9 cellular contexts compared by ENCODE assay signal in the genomic region with DNA sequence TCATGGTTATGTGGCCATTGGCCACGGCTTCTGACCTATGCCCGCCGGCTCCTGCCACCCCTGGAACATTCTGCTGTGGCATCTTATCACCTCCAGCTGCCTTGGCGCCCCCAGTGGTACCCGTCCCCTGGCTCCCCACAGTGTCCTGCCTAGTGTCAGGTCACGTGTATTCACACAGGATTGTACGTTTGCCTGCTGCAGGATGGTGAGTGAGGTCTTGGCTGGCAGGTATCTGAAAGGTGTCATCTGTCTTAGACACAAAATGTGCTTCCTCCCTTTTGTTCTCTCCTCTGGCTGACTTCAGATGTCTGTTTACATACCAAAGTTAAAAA. TPM values are rescaled to one million over a fixed set of nuclear protein-coding genes. Genes with fewer than 3 reads are reported as not detected.
A peak's percentile ranks its signal among the peaks of the same experiment; 100 is the strongest.
DNase-seq lines count a peak whose midpoint lies in the region; ATAC-seq and TF ChIP-seq lines count a peak whose summit lies in the region.
"Had no signal": no experiment of that assay in that cellular context is flagged by ENCODE, and none has a peak within 500 bp of the region (broad histone marks: within the 10 kb centered on the region; RNA-seq: fewer than 3 reads in every experiment).

No MANE protein-coding gene starts in this region.

- H3K27ac ChIP-seq in CD4-positive, alpha-beta T cell (ENCODE audit: low read depth, low read length), result no peak overlapping the region
- H3K27ac ChIP-seq in RWPE1 (peak overlapping the region; percentile 92), neuronal stem cell (replicated peaks; ENCODE audit: low read length) (peak overlapping the region; percentile 80), neural progenitor cell (no peak overlapping the region)

- no peak for ATAC-seq in CD4-positive, alpha-beta T cell (ENCODE audit: poor library complexity)

- no peaks in the 10 kb centered on the region for H3K79me1 ChIP-seq in neuronal stem cell (ENCODE audit: low read depth, low read length)

- no peaks in the 10 kb centered on the region for H3K27me3 ChIP-seq in CD4-positive, alpha-beta T cell (ENCODE audit: control insufficient read depth, insufficient read depth, low read length)
- H3K27me3 ChIP-seq in neuronal stem cell (ENCODE audit: control insufficient read depth in 3 of 3, insufficient read depth in 3 of 3, low read depth in 1 of 3, low read length in 3 of 3), result no peaks in the 10 kb centered on the region
- no peaks in the 10 kb centered on the region for H3K27me3 ChIP-seq in neural progenitor cell

- no peak overlapping the region for H4K8ac ChIP-seq in neuronal stem cell (ENCODE audit: low read depth, low read length)

- H4K20me1 ChIP-seq in neural progenitor cell (ENCODE audit: low read depth), result no peaks in the 10 kb centered on the region

- H2AK5ac ChIP-seq in neuronal stem cell (ENCODE audit: low read depth, low read length), result no peak overlapping the region

- H3K27ac Mint-ChIP-seq in CD4-positive, alpha-beta T cell, result peak overlapping the region; percentile 81
- H3K27ac Mint-ChIP-seq in endothelial cell (ENCODE audit: unreplicated experiment) (peak overlapping the region; percentile 92), neural progenitor cell (no peak overlapping the region)

- peak overlapping the region; percentile 42 for H3K4me3 Mint-ChIP-seq in CD4-positive, alpha-beta T cell
- H3K4me3 Mint-ChIP-seq in endothelial cell (ENCODE audit: unreplicated experiment) (peak overlapping the region; percentile 77), neural progenitor cell (no peak overlapping the region)

- WGBS in neuronal stem cell (ENCODE audit: extremely low coverage in 2 of 2, insufficient read length in 2 of 2, insufficient replicate concordance in 1 of 2), 2 donors, result no CpG with 5 or more reads among the region's 7 CpGs

- no peaks in the 10 kb centered on the region for H3K9me3 Mint-ChIP-seq in CD4-positive, alpha-beta T cell
- H3K9me3 Mint-ChIP-seq in endothelial cell (ENCODE audit: unreplicated experiment) (no peaks in the 10 kb centered on the region), neural progenitor cell (peaks cover 2% of the 10 kb centered on the region)

- no peak for DNase-seq in CD4-positive, alpha-beta T cell
- DNase-seq in RWPE1 (ENCODE audit: low spot score) (no peak), endothelial cell (ENCODE audit: low spot score) (no peak), neuronal stem cell (ENCODE audit: low spot score) (no peak), dermis blood vessel endothelial cell (no peak), neural progenitor cell (ENCODE audit: low spot score) (no peak), hippocampal formation (lab: John Stamatoyannopoulos, UW) (no peak), GM13977 (ENCODE audit: low spot score) (no peak)
- DNase-seq: NCI-H526 had no signal

- no peak overlapping the region for H4K91ac ChIP-seq in neuronal stem cell (ENCODE audit: low read depth, low read length, poor library complexity)

- no peaks in the 10 kb centered on the region for H3K9me3 ChIP-seq in CD4-positive, alpha-beta T cell (ENCODE audit: control insufficient read depth, low read length)
- H3K9me3 ChIP-seq in neuronal stem cell (replicated peaks in 1 of 2; ENCODE audit: control insufficient read depth in 2 of 2, insufficient read depth in 1 of 2, low read depth in 1 of 2, low read length in 2 of 2) (peaks cover 5 to 27% of the 10 kb centered on the region in 2 donors), neural progenitor cell (ENCODE audit: low read depth) (no peaks in the 10 kb centered on the region)

- H3K4me1 Mint-ChIP-seq in CD4-positive, alpha-beta T cell (ENCODE audit: low read depth), result no peaks in the 10 kb centered on the region
- H3K4me1 Mint-ChIP-seq in endothelial cell (ENCODE audit: unreplicated experiment), result peaks cover 3% of the 10 kb centered on the region
- H3K4me1 Mint-ChIP-seq in neural progenitor cell, result no peaks in the 10 kb centered on the region

- H3K4me1 ChIP-seq in neuronal stem cell (ENCODE audit: control insufficient read depth in 2 of 2, insufficient read depth in 1 of 2, low read depth in 1 of 2, low read length in 2 of 2) (no peaks in the 10 kb centered on the region), neural progenitor cell (no peaks in the 10 kb centered on the region)

- in situ Hi-C loops in GM13977 (cut with MboI; ENCODE audit: low pct_unique_long_range_greater_than_20kb, low sequenced_read_pairs, unreplicated experiment), result no loop called here

- intact Hi-C loops in CD4-positive, alpha-beta T cell (cut with DNase I, micrococcal nuclease), result no loop called here

- no peak overlapping the region for H2BK5ac ChIP-seq in neuronal stem cell (ENCODE audit: low read length)

- no peak overlapping the region for H3K14ac ChIP-seq in neuronal stem cell (ENCODE audit: low read length)

- H3K4me2 ChIP-seq in neuronal stem cell (ENCODE audit: insufficient read depth, low read length, poor library complexity, severe bottlenecking) (no peak overlapping the region), neural progenitor cell (no peak overlapping the region)

- H3K79me2 ChIP-seq in neural progenitor cell (ENCODE audit: low read depth), result peaks cover 4% of the 10 kb centered on the region

- H3K18ac ChIP-seq in neuronal stem cell (ENCODE audit: low read length), result no peak overlapping the region

- H3K4me3 ChIP-seq in neuronal stem cell (ENCODE audit: low read length in 2 of 2), result no peak overlapping the region
- H3K4me3 ChIP-seq in neural progenitor cell, result no peak overlapping the region

- H3K23ac ChIP-seq in neuronal stem cell (ENCODE audit: low read depth, low read length, poor library complexity), result no peak overlapping the region

- H2BK15ac ChIP-seq in neuronal stem cell (ENCODE audit: low read length), result no peak overlapping the region

- no peak overlapping the region for H3K9ac ChIP-seq in neuronal stem cell (ENCODE audit: low read depth, low read length, poor library complexity)
- no peak overlapping the region for H3K9ac ChIP-seq in neural progenitor cell

- H2AFZ ChIP-seq in neuronal stem cell (ENCODE audit: low read length) (no peak overlapping the region), neural progenitor cell (replicated peaks) (no peak overlapping the region)

- TF ChIP-seq CTCF in CD4-positive, alpha-beta T cell (IDR thresholded peaks at IDR 0.05), result no peak
- TF ChIP-seq CTCF in RWPE1 (conservative IDR thresholded peaks at IDR 0.05; ENCODE audit: low read depth), result no peak
- TF ChIP-seq CTCF in endothelial cell (IDR thresholded peaks at IDR 0.05; ENCODE audit: unreplicated experiment), result no peak
- no peak for TF ChIP-seq CTCF in neural progenitor cell (IDR thresholded peaks at IDR 0.05)
- TF ChIP-seq CTCF in GM13977 (IDR thresholded peaks at IDR 0.05; ENCODE audit: extremely low read depth, insufficient read depth, missing control alignments), result no peak

- H3K36me3 ChIP-seq in neuronal stem cell (replicated peaks in 1 of 2; ENCODE audit: control insufficient read depth in 2 of 2, insufficient read depth in 2 of 2, low read length in 2 of 2) (peaks cover 53 to 91% of the 10 kb centered on the region in 2 donors), neural progenitor cell (no peaks in the 10 kb centered on the region)

- H3K36me3 Mint-ChIP-seq in CD4-positive, alpha-beta T cell (ENCODE audit: low read depth), result peaks cover 64% of the 10 kb centered on the region
- peaks cover 46% of the 10 kb centered on the region for H3K36me3 Mint-ChIP-seq in endothelial cell (ENCODE audit: low read depth, unreplicated experiment)
- H3K36me3 Mint-ChIP-seq in neural progenitor cell, result peaks cover 50% of the 10 kb centered on the region

- H2BK120ac ChIP-seq in neuronal stem cell (ENCODE audit: low read depth, low read length), result no peak overlapping the region

- peaks cover 32% of the 10 kb centered on the region for H3F3A ChIP-seq in neural progenitor cell (ENCODE audit: low read depth)

- POLR2A ChIA-PET in CD4-positive, alpha-beta T cell (lab: Charles Lee), result no interaction called here
- POLR2A ChIA-PET in RWPE1 (lab: Yijun Ruan, JAX; ENCODE audit: low non-redundant PET), result no interaction called here

- H3K4ac ChIP-seq in neuronal stem cell (ENCODE audit: low read length), result no peak overlapping the region

- no peak overlapping the region for H2BK12ac ChIP-seq in neuronal stem cell (ENCODE audit: low read length)

- CTCF ChIA-PET in CD4-positive, alpha-beta T cell (lab: Charles Lee), result no interaction called here
- CTCF ChIA-PET in RWPE1 (lab: Yijun Ruan, JAX), result no interaction called here

- no peaks in the 10 kb centered on the region for H3K27me3 Mint-ChIP-seq in CD4-positive, alpha-beta T cell
- peaks cover 21% of the 10 kb centered on the region for H3K27me3 Mint-ChIP-seq in endothelial cell (ENCODE audit: unreplicated experiment)
- H3K27me3 Mint-ChIP-seq in neural progenitor cell (ENCODE audit: insufficient read depth, low read depth), result peaks cover 18% of the 10 kb centered on the region

RNA-seq across cellular contexts. Expression of gene DBNDD1, which starts 24.9 kb away (rescaled TPM):
- 1 to 10 TPM; 2.6 to 2.8 TPM for total RNA-seq in CD4-positive, alpha-beta T cell
- total RNA-seq in endothelial cell (ENCODE audit: unreplicated experiment) (36.8 TPM), dermis blood vessel endothelial cell (10.4 and 29.8 TPM in 2 replicates), neural progenitor cell (ENCODE audit: low replicate concordance) (5.2 and 19.4 TPM in 2 replicates)
- polyA plus RNA-seq in neuronal stem cell (2013, experiment 1 of 2), result 35.6 TPM
- 34.0 TPM for polyA plus RNA-seq in neuronal stem cell (2013, experiment 2 of 2)

RNA-seq across cellular contexts. Expression of gene DEF8, which starts 45.8 kb away (rescaled TPM):
- total RNA-seq in CD4-positive, alpha-beta T cell, result 10 to 100 TPM; 30.7 to 36.3 TPM
- 65.5 TPM for total RNA-seq in endothelial cell (ENCODE audit: unreplicated experiment)
- 52.9 TPM for polyA plus RNA-seq in neuronal stem cell (2013, experiment 1 of 2)
- 52.2 TPM for polyA plus RNA-seq in neuronal stem cell (2013, experiment 2 of 2)
- total RNA-seq in dermis blood vessel endothelial cell, result 120 and 125 TPM in 2 replicates
- total RNA-seq in neural progenitor cell (ENCODE audit: low replicate concordance), result 55.1 and 101 TPM in 2 replicates

Comparison
In these comparisons a context has a peak if more than half of its experiments do, and no peak if none do; other contexts are left out.
1. H3K27ac ChIP-seq: peak in RWPE1 (single experiment) and neuronal stem cell (single experiment); none in CD4-positive, alpha-beta T cell (single experiment) and neural progenitor cell (single experiment).